Comparison of ENCODE assay signal across 8 cellular contexts in the genomic region with DNA sequence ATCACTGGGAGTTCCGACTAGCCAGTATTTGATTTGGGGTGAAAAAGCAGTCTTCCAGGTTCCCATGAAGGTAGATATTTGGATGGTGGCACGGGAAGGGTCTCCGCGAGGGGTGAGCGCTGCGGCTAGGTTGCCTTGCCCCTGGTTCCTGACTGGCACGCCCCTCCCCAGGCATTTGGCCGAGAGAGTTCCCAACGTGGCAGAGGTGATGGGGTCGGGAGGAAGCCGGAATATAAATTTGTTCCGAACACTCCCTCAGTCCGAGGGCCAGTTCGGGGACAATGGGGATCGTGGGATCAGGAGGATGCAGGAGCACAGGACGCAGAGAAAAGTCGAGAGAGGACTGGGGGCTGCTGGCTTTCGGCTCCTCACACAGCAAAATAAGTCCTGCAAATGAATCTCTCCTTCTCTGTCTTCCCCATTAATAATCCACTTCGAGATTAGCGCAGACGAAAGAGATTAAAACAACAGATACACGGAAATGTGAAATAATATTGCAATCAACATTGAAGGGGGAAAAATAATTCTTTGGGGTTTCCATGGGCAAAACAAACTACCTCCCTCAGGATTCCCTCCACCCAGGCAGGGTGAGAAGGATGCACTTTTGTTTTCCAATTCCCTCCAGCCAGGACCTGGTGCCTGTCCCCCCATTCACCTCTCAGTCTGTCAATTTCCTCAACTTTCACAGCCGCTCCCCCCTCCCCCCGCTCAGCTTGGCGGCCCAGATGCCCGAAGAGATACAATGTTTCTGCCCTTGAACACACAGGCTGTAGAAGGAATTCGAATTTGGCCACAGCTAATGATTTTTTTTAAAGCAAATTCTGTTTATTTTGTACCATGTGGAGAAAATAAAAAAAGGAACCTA. TPM values are rescaled to one million over a fixed set of nuclear protein-coding genes. Genes with fewer than 3 reads are reported as not detected.
DNase-seq lines count a peak whose midpoint lies in the region; ATAC-seq, FAIRE-seq and TF ChIP-seq lines count a peak whose summit lies in the region.

No MANE protein-coding gene starts in this region.

- no peak overlapping the region; the same call in 1 of the 2 replicates for H3K14ac ChIP-seq in H9 (ENCODE audit: insufficient read depth, low read length)

- ATAC-seq in gastroesophageal sphincter (no peak), HG02885 (IDR thresholded peaks at IDR 0.05; ENCODE audit: poor library complexity, unreplicated experiment) (no peak), GM18861 (IDR thresholded peaks at IDR 0.05; ENCODE audit: unreplicated experiment) (no peak), GM19035 (IDR thresholded peaks at IDR 0.05; ENCODE audit: unreplicated experiment) (no peak)

- peak overlapping the region; percentile 84 for H3K4me2 ChIP-seq in H9 (ENCODE audit: insufficient read depth, insufficient read length, low read length)

- no peak overlapping the region for H4K5ac ChIP-seq in H9 (ENCODE audit: insufficient read length, low read depth, low read length)

- no peaks in the 10 kb centered on the region for H3K36me3 Mint-ChIP-seq in H9 (ENCODE audit: insufficient read depth in 1 of 3, low read depth in 3 of 3)

- H3K4me3 Mint-ChIP-seq in H9: peak overlapping the region; percentile 60 to 83

- no peaks in the 10 kb centered on the region for H3K9me3 ChIP-seq in H9 (ENCODE audit: control insufficient read depth, low read depth, low read length)
- H3K9me3 ChIP-seq in gastroesophageal sphincter: no peaks in the 10 kb centered on the region

- FAIRE-seq in TTC549 (lab: Jason Lieb, UNC): peak; percentile 26

- TF ChIP-seq CTCF in H9 (conservative IDR thresholded peaks at IDR 0.05): no peak
- TF ChIP-seq CTCF in gastroesophageal sphincter (IDR thresholded peaks at IDR 0.05): no peak

- H3K18ac ChIP-seq in H9 (ENCODE audit: insufficient read length, low read depth, low read length): no peak overlapping the region

- peaks cover 3% of the 10 kb centered on the region; the same call in 1 of the 2 replicates for H3K4me1 ChIP-seq in H9 (ENCODE audit: insufficient read depth, low read length)
- peaks cover 0 to 24% (median 0%) of the 10 kb centered on the region in 3 donors for H3K4me1 ChIP-seq in gastroesophageal sphincter

- no peak overlapping the region for H3T11ph ChIP-seq in H9 (ENCODE audit: low read length)

- H3K56ac ChIP-seq in H9 (ENCODE audit: insufficient read length, low read depth, low read length): no peak overlapping the region

- no peak overlapping the region for H2BK120ac ChIP-seq in H9 (ENCODE audit: low read depth, low read length, poor library complexity, severe bottlenecking)

- TF ChIP-seq EP300 in gastroesophageal sphincter (IDR thresholded peaks at IDR 0.05): no peak

- no peak for TF ChIP-seq POLR2A in gastroesophageal sphincter (IDR thresholded peaks at IDR 0.05)

- H3K23me2 ChIP-seq in H9 (ENCODE audit: insufficient read length, low read depth, low read length, poor library complexity, severe bottlenecking): peaks cover 24% of the 10 kb centered on the region

- no peak overlapping the region for H3K4ac ChIP-seq in H9 (ENCODE audit: low read depth, low read length)

- no peak overlapping the region for H2AK5ac ChIP-seq in H9 (ENCODE audit: insufficient read length, low read length)

- H3K79me1 ChIP-seq in H9 (ENCODE audit: insufficient read depth, low read depth, low read length, poor library complexity, severe bottlenecking): no peaks in the 10 kb centered on the region

- H3K27me3 Mint-ChIP-seq in H9 (ENCODE audit: low read depth): peaks cover 3% of the 10 kb centered on the region

- no peaks in the 10 kb centered on the region for H4K20me1 ChIP-seq in H9 (ENCODE audit: control insufficient read depth, insufficient read depth, insufficient read length)

- no peak overlapping the region for H2BK15ac ChIP-seq in H9 (ENCODE audit: low read depth, low read length)

- H3K27ac ChIP-seq in H9 (ENCODE audit: insufficient read length, low read depth, low read length): no peak overlapping the region
- peak overlapping the region; percentile 68 to 94 (median 86) for H3K27ac ChIP-seq in gastroesophageal sphincter

- H3K23ac ChIP-seq in H9 (ENCODE audit: insufficient read length, low read depth, low read length): no peak overlapping the region

- no peak overlapping the region for H3K9ac ChIP-seq in H9 (ENCODE audit: extremely low read depth, insufficient read length, low read length)

- H2AFZ ChIP-seq in H9 (ENCODE audit: low read length): no peak overlapping the region

- H4K8ac ChIP-seq in H9 (replicated peaks; ENCODE audit: insufficient read length, low read depth, low read length): no peak overlapping the region

- no peaks in the 10 kb centered on the region for H3K79me2 ChIP-seq in H9 (ENCODE audit: insufficient read depth, low read length)

- peaks cover 32 to 41% of the 10 kb centered on the region in 2 experiments for H3K4me1 Mint-ChIP-seq in H9

- no CpG with 5 or more reads among the region's 27 CpGs for WGBS in H9 (ENCODE audit: extremely low coverage, insufficient read length, low lambda C conversion rate)
- 11 to 19% methylated on average over 14 to 21 of the region's 27 CpGs for WGBS in gastroesophageal sphincter (ENCODE audit: low coverage in 1 of 2), 2 donors

- H3K27me3 ChIP-seq in H9 (ENCODE audit: insufficient read depth, low read length) (peaks cover 34% of the 10 kb centered on the region), gastroesophageal sphincter (peaks cover 83% of the 10 kb centered on the region)

- H3K27ac Mint-ChIP-seq in H9: peak overlapping the region in 2 of 3 experiments; percentile 53 to 66; a peak in 4 of 7 replicates

- no peaks in the 10 kb centered on the region; a peak in 1 of 5 replicates for H3K9me3 Mint-ChIP-seq in H9

- DNase-seq in H9 (peak; percentile 52), posterior cingulate gyrus (peak in 7 of 10 donors; percentile 49 to 91 (median 64))
- no peak for DNase-seq in activated CD4-positive, alpha-beta T cell treated with anti-CD3 and anti-CD28 coated beads for 4 hours

- H2BK5ac ChIP-seq in H9 (ENCODE audit: insufficient read length, low read length): no peak overlapping the region

- no peak overlapping the region for H2BK20ac ChIP-seq in H9 (ENCODE audit: low read depth, low read length, poor library complexity, severe bottlenecking)

- intact Hi-C loops in posterior cingulate gyrus (cut with DNase I): loop anchor here (2.0 to 10.0 kb wide), 4 partner anchors 186 to 1229 kb away; no protein-coding TSS in a partner anchor

- H4K91ac ChIP-seq in H9 (ENCODE audit: insufficient read length, low read depth, low read length): no peak overlapping the region

- no peaks in the 10 kb centered on the region for H3K36me3 ChIP-seq in gastroesophageal sphincter

- peak overlapping the region; percentile 44 to 59 for H3K4me3 ChIP-seq in gastroesophageal sphincter

- H2BK12ac ChIP-seq in H9 (ENCODE audit: insufficient read length, low read depth, low read length): no peak overlapping the region

RNA-seq across cellular contexts. Expression of gene ZEB2, which starts 3.1 kb away (rescaled TPM):
- 0.77 and 1.2 TPM in 2 replicates for total RNA-seq in H9 (2021)
- 10 to 100 TPM; 42.3 to 95.7 (median 53.8) TPM for total RNA-seq in gastroesophageal sphincter

Comparison
In these comparisons a context has a peak if more than half of its experiments do, and no peak if none do; other contexts are left out.
1. DNase-seq: peak in H9 (single experiment) and posterior cingulate gyrus (7 of 10); none in activated CD4-positive, alpha-beta T cell treated with anti-CD3 and anti-CD28 coated beads for 4 hours (0 of 2).
2. RNA of gene ZEB2, which starts 3.1 kb away (total RNA-seq): 42.3 to 95.7 TPM in gastroesophageal sphincter; 0.77 to 1.2 TPM in H9; every median in the first group is over 10 times any median in the second.